Comparison of ENCODE assay signal across 12 cellular contexts in genomic region chr5:16931334-16932110, GRCh38. TPM values are rescaled to one million over a fixed set of nuclear protein-coding genes. Genes with fewer than 3 reads are reported as not detected.
DNase-seq lines count a peak whose midpoint lies in the region; ATAC-seq, FAIRE-seq and TF ChIP-seq lines count a peak whose summit lies in the region.
"Had no signal": no experiment of that assay in that cellular context is flagged by ENCODE, and none has a peak within 500 bp of the region (broad histone marks: within the 10 kb centered on the region; RNA-seq: fewer than 3 reads in every experiment).

No MANE protein-coding gene starts in this region.

- H3K27ac ChIP-seq in endothelial cell of umbilical vein (ENCODE audit: insufficient read depth, low read depth, low read length) (no peak overlapping the region), pancreas (peak overlapping the region in 3 of 4 donors; percentile 13 to 68 (median 67))
- H3K27ac ChIP-seq: left ventricle myocardium inferior, SJSA1 had no signal

- FAIRE-seq in endothelial cell of umbilical vein (lab: Jason Lieb, UNC) (peak; percentile 76), pancreas (lab: Jason Lieb, UNC) (no peak)

- 14 to 18% methylated on average over 5 of the region's 5 CpGs for WGBS in pancreas, 2 donors

- CTCF ChIA-PET in endothelial cell of umbilical vein (lab: Charles Lee): interaction anchor here (0.6 to 12.0 kb wide), 17 partner anchors 13 to 261 kb away, joined by 3 to 257 read pairs (median 4); no protein-coding TSS in a partner anchor

- no peak overlapping the region for H2AFZ ChIP-seq in endothelial cell of umbilical vein (ENCODE audit: low read depth, low read length)

- peak overlapping the region in 1 of 3 experiments; percentile 31 for H3K4me3 ChIP-seq in endothelial cell of umbilical vein (replicated peaks in 1 of 3; ENCODE audit: insufficient read depth in 1 of 3, low read depth in 1 of 3, low read length in 3 of 3)
- no peak overlapping the region for H3K4me3 ChIP-seq in pancreas
- H3K4me3 ChIP-seq: left ventricle myocardium inferior, SJSA1 had no signal

- H3K9me3 Mint-ChIP-seq in effector memory CD8-positive, alpha-beta T cell: peaks cover 0 to 3% of the 10 kb centered on the region in 2 donors

- no peaks in the 10 kb centered on the region for H3K36me3 Mint-ChIP-seq in effector memory CD8-positive, alpha-beta T cell (ENCODE audit: insufficient read depth)
- H3K36me3 Mint-ChIP-seq: activated naive CD8-positive, alpha-beta T cell had no signal

- H3K36me3 ChIP-seq in endothelial cell of umbilical vein (ENCODE audit: control insufficient read depth in 2 of 2, extremely low read depth in 1 of 2, insufficient read depth in 2 of 2, low read length in 2 of 2) (peaks cover 0 to 4% of the 10 kb centered on the region in 2 experiments), pancreas (no peaks in the 10 kb centered on the region)
- H3K36me3 ChIP-seq: left ventricle myocardium inferior had no signal

- no TSS peak for BruUV-seq in endothelial cell of umbilical vein (replicated peaks; lab: Mats Ljungman, UMichigan)

- peak overlapping the region; percentile 95 for H3K4me2 ChIP-seq in endothelial cell of umbilical vein (ENCODE audit: insufficient read depth, low read length)

- peak; percentile 41 for DNase-seq in EL
- peak; percentile 40 to 67 for DNase-seq in NCI-H446 (lab: John Stamatoyannopoulos, UW)
- peak; percentile 55 for DNase-seq in endothelial cell of umbilical vein (ENCODE audit: low read depth, low spot score)
- DNase-seq in pancreas: peak in 5 of 6 donors; percentile 49 to 77 (median 60)
- no peak for DNase-seq in mesenteric fat pad (ENCODE audit: low spot score)
- no peak for DNase-seq in stimulated activated naive CD8-positive, alpha-beta T cell treated with anti-CD3 and anti-CD28 coated beads, Interleukin-15, Interleukin-2, amounts not matched to agents 100 U/mL and 50 U/mL, for 24 hours
- no peak for DNase-seq in effector memory CD8-positive, alpha-beta T cell
- DNase-seq: HCEC 1CT, left ventricle myocardium inferior had no signal

- no peak overlapping the region for H3K9ac ChIP-seq in endothelial cell of umbilical vein (replicated peaks; ENCODE audit: extremely low read depth, insufficient read depth, low read length)

- no peak for TF ChIP-seq POLR2A in endothelial cell of umbilical vein (IDR thresholded peaks at IDR 0.05; ENCODE audit: low read depth, low read length)

- H3K9me3 ChIP-seq in endothelial cell of umbilical vein (replicated peaks; ENCODE audit: control insufficient read depth, insufficient read depth, low read length): no peaks in the 10 kb centered on the region
- H3K9me3 ChIP-seq in pancreas: no peaks in the 10 kb centered on the region
- H3K9me3 ChIP-seq: left ventricle myocardium inferior had no signal

- H3K27ac Mint-ChIP-seq in effector memory CD8-positive, alpha-beta T cell: no peak overlapping the region
- H3K27ac Mint-ChIP-seq: activated naive CD8-positive, alpha-beta T cell had no signal

- POLR2A ChIA-PET in endothelial cell of umbilical vein (lab: Charles Lee): interaction anchor here (0.6 kb wide), 1 partner anchor 242 kb away, joined by 3 read pairs; no protein-coding TSS in a partner anchor

- TF ChIP-seq CTCF in endothelial cell of umbilical vein (IDR thresholded peaks at IDR 0.05; ENCODE audit: extremely low read depth in 1 of 2, insufficient read depth in 1 of 2, low read depth in 1 of 2, low read length in 2 of 2): no peak
- TF ChIP-seq CTCF in pancreas (IDR thresholded peaks at IDR 0.05): no peak

- H3K4me1 Mint-ChIP-seq in effector memory CD8-positive, alpha-beta T cell (ENCODE audit: low read depth in 2 of 2): peaks cover 0 to 3% of the 10 kb centered on the region in 2 donors

- no peak overlapping the region for H3K4me3 Mint-ChIP-seq in effector memory CD8-positive, alpha-beta T cell
- H3K4me3 Mint-ChIP-seq: activated naive CD8-positive, alpha-beta T cell had no signal

- H3K27me3 ChIP-seq in endothelial cell of umbilical vein (ENCODE audit: control insufficient read depth in 2 of 2, insufficient read depth in 2 of 2, low read length in 2 of 2) (no peaks in the 10 kb centered on the region), pancreas (no peaks in the 10 kb centered on the region)
- H3K27me3 ChIP-seq: SJSA1 had no signal

- intact Hi-C loops in endothelial cell of umbilical vein (cut with micrococcal nuclease): loop anchor here (10.0 kb wide), 1 partner anchor 237 kb away; no protein-coding TSS in a partner anchor
- intact Hi-C loops in pancreas (cut with DNase I): loop anchor here in 2 of 3 donors (10.0 kb wide), 2 partner anchors 117 to 203 kb away; no protein-coding TSS in a partner anchor

- peaks cover 20% of the 10 kb centered on the region for H4K20me1 ChIP-seq in endothelial cell of umbilical vein (replicated peaks; ENCODE audit: control insufficient read depth, extremely low read depth, insufficient read depth, low read length)

- no peaks in the 10 kb centered on the region for H3K9me1 ChIP-seq in endothelial cell of umbilical vein (replicated peaks; ENCODE audit: control insufficient read depth, extremely low read depth, insufficient read depth, low read length)

- peak in 3 of 4 donors; percentile 40 to 65 (median 59) for ATAC-seq in pancreas
- no peak for ATAC-seq in GM21576 (IDR thresholded peaks at IDR 0.05; ENCODE audit: unreplicated experiment)
- no peak for ATAC-seq in stimulated activated naive CD8-positive, alpha-beta T cell treated with anti-CD3 and anti-CD28 coated beads, Interleukin-15, Interleukin-2, amounts not matched to agents 100 U/mL and 50 U/mL, for 24 hours
- ATAC-seq in effector memory CD8-positive, alpha-beta T cell (replicated peaks): no peak

- dilution Hi-C loops in endothelial cell of umbilical vein (cut with MboI; ENCODE audit: extremely low pct_ligation_motif_present, low sequenced_read_pairs): no loop called here

- H3K4me1 ChIP-seq in endothelial cell of umbilical vein (ENCODE audit: control insufficient read depth, extremely low read depth, insufficient read depth, low read length) (peaks cover 36% of the 10 kb centered on the region), pancreas (peaks cover 16 to 27% (median 26%) of the 10 kb centered on the region in 3 donors)

- H3K79me2 ChIP-seq in endothelial cell of umbilical vein (ENCODE audit: control insufficient read depth, insufficient read depth, low read length): peaks cover 91% of the 10 kb centered on the region

- peaks cover 28 to 54% of the 10 kb centered on the region in 2 donors for H3K27me3 Mint-ChIP-seq in effector memory CD8-positive, alpha-beta T cell

TF ChIP-seq in endothelial cell of umbilical vein, 7 proteins besides CTCF, POLR2A, EP300 and RAD21:
- TF ChIP-seq FOS (IDR thresholded peaks at IDR 0.05; ENCODE audit: borderline replicate concordance, insufficient read depth, low read length) (no peak), GATA2 (IDR thresholded peaks at IDR 0.05; ENCODE audit: insufficient read depth, insufficient read length, low read depth, low read length) (no peak), MAX (IDR thresholded peaks at IDR 0.05; ENCODE audit: insufficient read depth, insufficient read length) (no peak), MYC (IDR thresholded peaks at IDR 0.05; ENCODE audit: low read depth, low read length) (no peak), EZH2 (IDR thresholded peaks at IDR 0.05; ENCODE audit: borderline replicate concordance, low read depth, low read length, severe bottlenecking) (no peak), POLR2AphosphoS5 (IDR thresholded peaks at IDR 0.05; ENCODE audit: insufficient read depth, low read depth, low read length) (no peak), JUN (IDR thresholded peaks at IDR 0.05; ENCODE audit: borderline replicate concordance, insufficient read depth, insufficient read length, low read depth) (no peak)

RNA-seq across cellular contexts. Expression of gene MYO10, which starts 4.6 kb away (rescaled TPM):
- total RNA-seq in endothelial cell of umbilical vein: 144 and 148 TPM in 2 replicates
- 20.1 and 36.0 TPM in 2 replicates for polyA plus RNA-seq in endothelial cell of umbilical vein
- 37.7 and 42.0 TPM in 2 replicates for polyA plus RNA-seq in endothelial cell of umbilical vein (2011; cell fraction: cytosol; rRNA removed)
- polyA plus RNA-seq in endothelial cell of umbilical vein (2011; cell fraction: nucleus; rRNA removed): 71.0 and 77.6 TPM in 2 replicates
- polyA plus RNA-seq in endothelial cell of umbilical vein (2012): 66.3 and 73.2 TPM in 2 replicates
- 128 and 136 TPM in 2 replicates for polyA minus RNA-seq in endothelial cell of umbilical vein
- polyA minus RNA-seq in endothelial cell of umbilical vein (2011; cell fraction: cytosol; rRNA and poly(A)+ RNA removed): 8.3 TPM
- polyA minus RNA-seq in endothelial cell of umbilical vein (2011; cell fraction: nucleus; rRNA and poly(A)+ RNA removed): 208 and 230 TPM in 2 replicates
- total RNA-seq in pancreas: 10 to 100 TPM; 23.8 to 47.3 (median 38.6) TPM
- 10 to 100 TPM; 11.5 to 17.5 TPM for polyA plus RNA-seq in pancreas
- total RNA-seq in mesenteric fat pad: 21.2 TPM

Comparison
In these comparisons a context has a peak if more than half of its experiments do, and no peak if none do; other contexts are left out.
1. DNase-seq: peak in EL (single experiment), NCI-H446 (2 of 2), endothelial cell of umbilical vein (single experiment) and pancreas (5 of 6); none in mesenteric fat pad (single experiment), stimulated activated naive CD8-positive, alpha-beta T cell treated with anti-CD3 and anti-CD28 coated beads, Interleukin-15, Interleukin-2, amounts not matched to agents 100 U/mL and 50 U/mL, for 24 hours (single experiment) and effector memory CD8-positive, alpha-beta T cell (0 of 3).
2. ATAC-seq: peak in pancreas (3 of 4); none in GM21576 (single experiment), stimulated activated naive CD8-positive, alpha-beta T cell treated with anti-CD3 and anti-CD28 coated beads, Interleukin-15, Interleukin-2, amounts not matched to agents 100 U/mL and 50 U/mL, for 24 hours (single experiment) and effector memory CD8-positive, alpha-beta T cell (single experiment).